In the genomic region with DNA sequence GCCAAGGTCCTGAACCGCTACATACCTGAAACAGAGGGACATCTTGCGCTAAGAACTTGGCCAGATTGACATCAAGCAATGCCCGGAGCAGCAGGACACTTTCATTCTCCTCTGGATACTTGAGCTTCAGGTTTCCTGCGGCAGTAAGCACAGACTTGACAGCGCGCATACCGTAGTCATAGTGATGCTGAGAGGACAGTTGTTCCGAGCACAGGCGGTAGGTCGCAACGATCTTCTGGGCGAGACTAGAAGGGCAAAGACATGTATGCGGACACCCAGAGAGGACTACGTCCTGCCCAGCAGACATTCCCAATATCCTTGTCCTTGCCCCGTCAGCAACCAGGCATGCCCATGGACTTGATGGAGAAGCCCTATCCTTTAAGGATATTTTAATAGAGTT, we compare ENCODE assay signal across 27 cellular contexts.
"Had no signal": no experiment of that assay in that cellular context is flagged by ENCODE, and none has a peak within 500 bp of the region (broad histone marks: within the 10 kb centered on the region; RNA-seq: fewer than 3 reads in every experiment).

No MANE protein-coding gene starts in this region.

- H3K4me1 Mint-ChIP-seq: activated B cell treated with CpG ODN at 0.5 μM for 24 hours; activated T-helper 17 cell treated with anti-CD3 and anti-CD28 coated beads, Interleukin-2, amount 50 U/mL, for 72 hours; central memory CD8-positive, alpha-beta T cell; T-helper 17 cell had no signal

- H3K27me3 ChIP-seq: brain microvascular endothelial cell, colonic mucosa, esophagus squamous epithelium had no signal

- DNase-seq: activated B cell treated with CpG ODN at 0.5 μM for 24 hours; activated CD4-positive, alpha-beta T cell treated with anti-CD3 and anti-CD28 coated beads for 48 hours; activated CD4-positive, alpha-beta T cell treated with anti-CD3 and anti-CD28 coated beads, Interleukin-2, amount 50 U/mL, for 1 hour; activated CD4-positive, alpha-beta T cell treated with anti-CD3 and anti-CD28 coated beads, Interleukin-2, amount 50 U/mL, for 48 hours; activated CD8-positive, alpha-beta memory T cell treated with anti-CD3 and anti-CD28 coated beads for 24 hours; activated CD8-positive, alpha-beta T cell treated with anti-CD3 and anti-CD28 coated beads for 36 hours; activated effector memory CD4-positive, alpha-beta T cell treated with Interleukin-2 at 50 U/mL for 16 hours; activated gamma-delta T cell treated with Interleukin-2 at 50 U/mL for 16 hours; activated naive CD4-positive, alpha-beta T cell treated with anti-CD3 and anti-CD28 coated beads, Interleukin-2, amount 50 U/mL, for 16 hours; activated naive CD4-positive, alpha-beta T cell treated with Interleukin-2 at 50 U/mL for 16 hours; activated T-cell treated with anti-CD3 and anti-CD28 coated beads, Interleukin-2, amount 50 U/mL, for 4 hours; amniotic stem cell; anterior cingulate cortex; brain microvascular endothelial cell; colonic mucosa; effector CD8-positive, alpha-beta T cell; esophagus squamous epithelium; foreskin melanocyte; T-helper 17 cell; T1000; WERI-Rb-1 had no signal

- H3K36me3 ChIP-seq: brain microvascular endothelial cell, colonic mucosa, esophagus squamous epithelium, WERI-Rb-1 had no signal

- H3K27ac ChIP-seq: brain microvascular endothelial cell, colonic mucosa, epithelial cell of prostate, esophagus squamous epithelium, WERI-Rb-1 had no signal

- H3K27ac Mint-ChIP-seq: activated B cell treated with CpG ODN at 0.5 μM for 24 hours; activated CD8-positive, alpha-beta T cell treated with anti-CD3 and anti-CD28 coated beads for 36 hours; activated naive CD8-positive, alpha-beta T cell; activated T-helper 17 cell treated with anti-CD3 and anti-CD28 coated beads, Interleukin-2, amount 50 U/mL, for 72 hours; T-helper 17 cell; T-helper 2 cell treated with Interferon-gamma antibody and Interleukin-4, amounts not matched to agents 5 μg/mL and 100 μg/mL, for 36 hours had no signal

- ATAC-seq: activated CD4-positive, CD25-positive, alpha-beta regulatory T cell treated with anti-CD3 and anti-CD28 coated beads, Interleukin-2, amount 50 U/mL, for 24 hours; activated CD8-positive, alpha-beta T cell treated with anti-CD3 and anti-CD28 coated beads for 36 hours; activated T-cell treated with anti-CD3 and anti-CD28 coated beads, Interleukin-2, amount 50 U/mL, for 4 hours; activated T-helper 17 cell treated with anti-CD3 and anti-CD28 coated beads, Interleukin-2, amount 50 U/mL, for 72 hours; T-helper 17 cell had no signal

- H3K4me3 Mint-ChIP-seq: activated B cell treated with CpG ODN at 0.5 μM for 24 hours; activated CD8-positive, alpha-beta T cell treated with anti-CD3 and anti-CD28 coated beads for 36 hours; activated naive CD8-positive, alpha-beta T cell; activated T-cell treated with anti-CD3 and anti-CD28 coated beads, Interleukin-2, amount 50 U/mL, for 4 hours; activated T-helper 17 cell treated with anti-CD3 and anti-CD28 coated beads, Interleukin-2, amount 50 U/mL, for 72 hours; central memory CD8-positive, alpha-beta T cell; T-helper 17 cell; T-helper 2 cell treated with Interferon-gamma antibody and Interleukin-4, amounts not matched to agents 5 μg/mL and 100 μg/mL, for 36 hours had no signal

- H3K4me1 ChIP-seq: colonic mucosa, esophagus squamous epithelium had no signal

- H3K36me3 Mint-ChIP-seq: activated naive CD8-positive, alpha-beta T cell had no signal

- H3K27me3 Mint-ChIP-seq: activated CD8-positive, alpha-beta T cell treated with anti-CD3 and anti-CD28 coated beads for 36 hours; activated T-helper 17 cell treated with anti-CD3 and anti-CD28 coated beads, Interleukin-2, amount 50 U/mL, for 72 hours; T-helper 17 cell had no signal

- H3K9me3 ChIP-seq: colonic mucosa, esophagus squamous epithelium had no signal

- H3K9me3 Mint-ChIP-seq: activated B cell treated with CpG ODN at 0.5 μM for 24 hours; activated CD8-positive, alpha-beta T cell treated with anti-CD3 and anti-CD28 coated beads for 36 hours; activated T-cell treated with anti-CD3 and anti-CD28 coated beads, Interleukin-2, amount 50 U/mL, for 4 hours; activated T-helper 17 cell treated with anti-CD3 and anti-CD28 coated beads, Interleukin-2, amount 50 U/mL, for 72 hours; central memory CD8-positive, alpha-beta T cell had no signal

- H3K4me3 ChIP-seq: colonic mucosa, esophagus squamous epithelium had no signal
